In genomic region chr14:72920008-72920407, GRCh38 we compare ENCODE assay signal across 26 cellular contexts. TPM values are rescaled to one million over a fixed set of nuclear protein-coding genes. Genes with fewer than 3 reads are reported as not detected.
A peak's percentile ranks its signal among the peaks of the same experiment; 100 is the strongest.
DNase-seq lines count a peak whose midpoint lies in the region; TF ChIP-seq lines count a peak whose summit lies in the region.
"Had no signal": no experiment of that assay in that cellular context is flagged by ENCODE, and none has a peak within 500 bp of the region (broad histone marks: within the 10 kb centered on the region; RNA-seq: fewer than 3 reads in every experiment).

No MANE protein-coding gene starts in this region.

- H3K4me2 ChIP-seq in Loucy (ENCODE audit: low read depth, low read length, poor library complexity, severe bottlenecking): no peak overlapping the region

- TF ChIP-seq CTCF in Loucy (conservative IDR thresholded peaks at IDR 0.05; ENCODE audit: low read length) (peak; percentile 49; the same call in 1 of the 2 replicates), choroid plexus epithelial cell (conservative IDR thresholded peaks at IDR 0.05; ENCODE audit: low read depth, low read length) (peak; percentile 43), neural crest cell (conservative IDR thresholded peaks at IDR 0.05) (peak; percentile 31), osteocyte (IDR thresholded peaks at IDR 0.05) (no peak)

- H3K36me3 ChIP-seq in H7 (replicated peaks; ENCODE audit: control insufficient read depth, insufficient read depth, low read length): no peaks in the 10 kb centered on the region
- H3K36me3 ChIP-seq in Loucy (ENCODE audit: insufficient read depth, low read length): no peaks in the 10 kb centered on the region
- H3K36me3 ChIP-seq: heart left ventricle, neutrophil, tibial nerve had no signal

- H3K27me3 Mint-ChIP-seq in neural crest cell (ENCODE audit: low read depth) (peaks cover 33% of the 10 kb centered on the region), osteocyte (ENCODE audit: unreplicated experiment) (no peaks in the 10 kb centered on the region)

- DNase-seq in H7 (peak; percentile 61), choroid plexus epithelial cell (ENCODE audit: low read depth) (no peak), neural crest cell (ENCODE audit: low read depth, low spot score) (no peak), osteocyte (ENCODE audit: extremely low spot score, unreplicated experiment) (no peak), midbrain (lab: John Stamatoyannopoulos, UW) (no peak), DMS153 (lab: John Stamatoyannopoulos, UW) (no peak)
- DNase-seq: activated CD4-positive, alpha-beta T cell treated with anti-CD3 and anti-CD28 coated beads, Interleukin-2, amount 10 ng/mL, durations not matched to agents 7 days and 5 days; activated CD8-positive, alpha-beta memory T cell treated with anti-CD3 and anti-CD28 coated beads, Interleukin-2, amount 10 ng/mL, durations not matched to agents 7 days and 5 days; activated naive CD4-positive, alpha-beta T cell treated with anti-CD3 and anti-CD28 coated beads, Interleukin-2, amount 10 ng/mL, durations not matched to agents 7 days and 5 days; activated T-cell treated with anti-CD3 and anti-CD28 coated beads, Interleukin-2, amount 50 U/mL, for 72 hours; amniotic stem cell; CD4-positive, alpha-beta memory T cell; GDM1; heart left ventricle; left cardiac atrium; mammary epithelial cell; MM.1S; NCI-H1417 treated with DMSO at 0.1 percent for 48 hours; NCI-H510A treated with DMSO at 0.1 percent for 48 hours; RPMI8226 had no signal

- no peak overlapping the region for H3K4me3 ChIP-seq in H7 (ENCODE audit: insufficient read depth, low read depth, low read length)
- H3K4me3 ChIP-seq in Loucy (ENCODE audit: low read length, poor library complexity, severe bottlenecking): no peak overlapping the region
- H3K4me3 ChIP-seq in choroid plexus epithelial cell (ENCODE audit: low read depth, low read length): no peak overlapping the region
- H3K4me3 ChIP-seq: heart left ventricle, SK-N-MC, skin epidermis, tibial nerve had no signal

- H3F3A ChIP-seq in Loucy (ENCODE audit: low read depth): no peaks in the 10 kb centered on the region

- H3K4me1 Mint-ChIP-seq in neural crest cell: peaks cover 4% of the 10 kb centered on the region
- H3K4me1 Mint-ChIP-seq in osteocyte (ENCODE audit: unreplicated experiment): peaks cover 20% of the 10 kb centered on the region
- H3K4me1 Mint-ChIP-seq: activated CD4-positive, alpha-beta T cell treated with anti-CD3 and anti-CD28 coated beads, Interleukin-2, amount 10 ng/mL, durations not matched to agents 7 days and 5 days; activated CD8-positive, alpha-beta memory T cell treated with anti-CD3 and anti-CD28 coated beads, Interleukin-2, amount 10 ng/mL, durations not matched to agents 7 days and 5 days; activated naive CD4-positive, alpha-beta T cell treated with anti-CD3 and anti-CD28 coated beads, Interleukin-2, amount 10 ng/mL, durations not matched to agents 7 days and 5 days; CD4-positive, alpha-beta memory T cell had no signal

- H2AFZ ChIP-seq in Loucy (ENCODE audit: low read length): no peak overlapping the region

- H3K27ac Mint-ChIP-seq in neural crest cell (ENCODE audit: unreplicated experiment) (no peak overlapping the region), osteocyte (ENCODE audit: unreplicated experiment) (no peak overlapping the region)
- H3K27ac Mint-ChIP-seq: activated CD4-positive, alpha-beta T cell treated with anti-CD3 and anti-CD28 coated beads, Interleukin-2, amount 10 ng/mL, durations not matched to agents 7 days and 5 days; activated CD8-positive, alpha-beta memory T cell treated with anti-CD3 and anti-CD28 coated beads, Interleukin-2, amount 10 ng/mL, durations not matched to agents 7 days and 5 days; activated naive CD4-positive, alpha-beta T cell treated with anti-CD3 and anti-CD28 coated beads, Interleukin-2, amount 10 ng/mL, durations not matched to agents 7 days and 5 days; activated T-cell treated with anti-CD3 and anti-CD28 coated beads, Interleukin-2, amount 50 U/mL, for 72 hours; CD4-positive, alpha-beta memory T cell; dendritic cell treated with granulocyte-macrophage colony-stimulating factor and Interleukin-4, amounts not matched to agents 40 ng/mL and 50 ng/mL, for 4 days had no signal

- H3K79me2 ChIP-seq in Loucy (ENCODE audit: insufficient read depth, low read length): no peaks in the 10 kb centered on the region

- no peaks in the 10 kb centered on the region for H3K9me2 ChIP-seq in Loucy (replicated peaks; ENCODE audit: low read depth, low read length)

- H3K36me3 Mint-ChIP-seq in neural crest cell (ENCODE audit: low read depth) (no peaks in the 10 kb centered on the region), osteocyte (ENCODE audit: unreplicated experiment) (no peaks in the 10 kb centered on the region)
- H3K36me3 Mint-ChIP-seq: activated CD8-positive, alpha-beta memory T cell treated with anti-CD3 and anti-CD28 coated beads, Interleukin-2, amount 10 ng/mL, durations not matched to agents 7 days and 5 days; activated naive CD4-positive, alpha-beta T cell treated with anti-CD3 and anti-CD28 coated beads, Interleukin-2, amount 10 ng/mL, durations not matched to agents 7 days and 5 days; CD4-positive, alpha-beta memory T cell had no signal

- H3K4me3 Mint-ChIP-seq in neural crest cell: no peak overlapping the region
- no peak overlapping the region for H3K4me3 Mint-ChIP-seq in osteocyte (ENCODE audit: unreplicated experiment)
- H3K4me3 Mint-ChIP-seq: activated CD4-positive, alpha-beta T cell treated with anti-CD3 and anti-CD28 coated beads, Interleukin-2, amount 10 ng/mL, durations not matched to agents 7 days and 5 days; activated CD8-positive, alpha-beta memory T cell treated with anti-CD3 and anti-CD28 coated beads, Interleukin-2, amount 10 ng/mL, durations not matched to agents 7 days and 5 days; activated naive CD4-positive, alpha-beta T cell treated with anti-CD3 and anti-CD28 coated beads, Interleukin-2, amount 10 ng/mL, durations not matched to agents 7 days and 5 days; activated T-cell treated with anti-CD3 and anti-CD28 coated beads, Interleukin-2, amount 50 U/mL, for 72 hours; CD4-positive, alpha-beta memory T cell; dendritic cell treated with granulocyte-macrophage colony-stimulating factor and Interleukin-4, amounts not matched to agents 40 ng/mL and 50 ng/mL, for 4 days had no signal

- H3K27me3 ChIP-seq in H7 (ENCODE audit: control insufficient read depth, insufficient read depth, low read length): peaks cover under 1% of the 10 kb centered on the region; the same call in 1 of the 2 replicates
- H3K27me3 ChIP-seq in Loucy (ENCODE audit: insufficient read depth, low read length, poor library complexity, severe bottlenecking): no peaks in the 10 kb centered on the region
- H3K27me3 ChIP-seq: heart left ventricle, tibial nerve had no signal

- H3K9me3 ChIP-seq in Loucy (ENCODE audit: insufficient read depth, low read depth, low read length): no peaks in the 10 kb centered on the region
- H3K9me3 ChIP-seq: heart left ventricle, neutrophil, tibial nerve had no signal

- no peak overlapping the region for H3K9ac ChIP-seq in Loucy (ENCODE audit: low read depth, low read length, poor library complexity, severe bottlenecking)

- H4K20me1 ChIP-seq in Loucy (ENCODE audit: insufficient read depth, low read length, poor library complexity, severe bottlenecking): no peaks in the 10 kb centered on the region

- H3K9me3 Mint-ChIP-seq in neural crest cell: no peaks in the 10 kb centered on the region
- H3K9me3 Mint-ChIP-seq in osteocyte (ENCODE audit: unreplicated experiment): no peaks in the 10 kb centered on the region
- H3K9me3 Mint-ChIP-seq: activated CD4-positive, alpha-beta T cell treated with anti-CD3 and anti-CD28 coated beads, Interleukin-2, amount 10 ng/mL, durations not matched to agents 7 days and 5 days; activated naive CD4-positive, alpha-beta T cell treated with anti-CD3 and anti-CD28 coated beads, Interleukin-2, amount 10 ng/mL, durations not matched to agents 7 days and 5 days; activated T-cell treated with anti-CD3 and anti-CD28 coated beads, Interleukin-2, amount 50 U/mL, for 72 hours; CD4-positive, alpha-beta memory T cell; dendritic cell treated with granulocyte-macrophage colony-stimulating factor and Interleukin-4, amounts not matched to agents 40 ng/mL and 50 ng/mL, for 4 days had no signal

- no peaks in the 10 kb centered on the region for H3K4me1 ChIP-seq in Loucy (ENCODE audit: insufficient read depth, low read length, poor library complexity, severe bottlenecking)
- H3K4me1 ChIP-seq: tibial nerve had no signal

RNA-seq across cellular contexts. Expression of gene DCAF4, which starts 6.3 kb away (rescaled TPM):
- total RNA-seq in H7 (2014; rRNA removed; shearing (Covaris generic)): 13.2 and 14.0 TPM in 2 replicates
- 9.5 and 10.6 TPM in 2 replicates for total RNA-seq in neural crest cell
- total RNA-seq in osteocyte: 14.3 and 17.5 TPM in 2 replicates

RNA-seq across cellular contexts. Expression of gene DPF3, which starts 26.1 kb away (rescaled TPM):
- total RNA-seq in H7 (2014; rRNA removed; shearing (Covaris generic)): 0.55 and 0.59 TPM in 2 replicates
- 1.3 TPM in 2 replicates for total RNA-seq in neural crest cell
- 5.3 and 5.8 TPM in 2 replicates for total RNA-seq in osteocyte
